27 cellular contexts compared by ENCODE assay signal in the genomic region with DNA sequence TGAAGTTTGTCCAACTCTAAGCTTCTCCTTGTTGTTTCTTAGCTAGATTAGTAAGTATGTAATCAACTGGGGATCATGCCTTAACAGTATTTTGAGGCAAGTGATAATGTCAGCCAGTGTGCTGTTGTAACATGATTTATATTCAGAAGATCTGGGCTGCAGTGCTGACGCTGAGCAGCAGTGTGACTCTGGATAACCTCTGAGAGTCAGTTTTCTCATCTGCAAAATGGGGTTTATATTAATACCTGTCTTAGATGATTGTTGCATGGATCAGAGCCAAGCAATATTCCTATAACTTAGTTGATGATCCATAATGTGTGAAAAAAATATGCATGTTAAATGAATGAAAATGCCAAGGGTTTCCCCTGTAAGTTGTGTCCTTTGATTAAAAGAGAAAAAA.
"Had no signal": no experiment of that assay in that cellular context is flagged by ENCODE, and none has a peak within 500 bp of the region (broad histone marks: within the 10 kb centered on the region; RNA-seq: fewer than 3 reads in every experiment).

No MANE protein-coding gene starts in this region.

- H3K9me3 ChIP-seq: stomach, suprapubic skin, testis, thoracic aorta, thyroid gland, tibial artery, tibial nerve, transverse colon, upper lobe of left lung, upper lobe of right lung, uterus, vagina had no signal

- H3K27ac ChIP-seq: stomach, suprapubic skin, testis, thoracic aorta, thyroid gland, tibial artery, tibial nerve, transverse colon, upper lobe of left lung, upper lobe of right lung, uterus, vagina had no signal

- FAIRE-seq: urothelium cell line had no signal

- H3K4me3 ChIP-seq: stomach, suprapubic skin, testis, thoracic aorta, thyroid gland, tibial artery, tibial nerve, transverse colon, upper lobe of left lung, upper lobe of right lung, uterus, vagina had no signal

- H3K4me1 ChIP-seq: stomach, suprapubic skin, testis, thyroid gland, tibial artery, tibial nerve, transverse colon, upper lobe of left lung, upper lobe of right lung, uterus, vagina had no signal

- ATAC-seq: stimulated activated effector memory CD8-positive, alpha-beta T cell treated with anti-CD3 and anti-CD28 coated beads, Interleukin-12 subunit alpha, Interleukin-12 subunit beta, amount 100 ng/mL, for 72 hours; stimulated activated memory B cell treated with anti-CD40 and anti-IgM and Interleukin-4, amounts not matched to agents 10 μg/mL and 1 μg/mL and 100 μg/mL, for 72 hours; stimulated activated naive B cell treated with anti-CD40 and anti-IgM and Interleukin-4, amounts not matched to agents 10 μg/mL and 1 μg/mL and 100 μg/mL, for 72 hours; stimulated activated naive CD8-positive, alpha-beta T cell treated with anti-CD3 and anti-CD28 coated beads, Interleukin-15, amount 100 ng/mL, for 72 hours; stimulated activated naive CD8-positive, alpha-beta T cell treated with anti-CD3 and anti-CD28 coated beads, Interleukin-15, Interleukin-2, amounts not matched to agents 100 U/mL and 50 U/mL, for 24 hours; upper lobe of right lung had no signal

- DNase-seq: stimulated activated CD4-positive, alpha-beta T cell treated with anti-CD3 and anti-CD28 coated beads, Interleukin-2, amount 100 ng/mL, for 48 hours; stimulated activated CD4-positive, alpha-beta T cell treated with anti-CD3 and anti-CD28 coated beads, Interleukin-4, amount 100 ng/mL, for 1 hour; stimulated activated CD4-positive, alpha-beta T cell treated with anti-CD3 and anti-CD28 coated beads, Interleukin-4, amount 100 ng/mL, for 24 hours; stimulated activated CD4-positive, alpha-beta T cell treated with anti-CD3 and anti-CD28 coated beads, Interleukin-4, amount 100 ng/mL, for 4 hours; stimulated activated CD8-positive, alpha-beta memory T cell treated with anti-CD3 and anti-CD28 coated beads, Interleukin-4, amount 100 ng/mL, for 48 hours; stimulated activated naive B cell treated with anti-CD40 and anti-IgM and Interleukin-4, amounts not matched to agents 10 μg/mL and 1 μg/mL and 100 μg/mL, for 72 hours; stimulated activated naive CD4-positive, alpha-beta T cell; stimulated activated naive CD4-positive, alpha-beta T cell treated with Interleukin-2 at 50 U/mL for 16 hours; stimulated activated naive CD8-positive, alpha-beta T cell treated with anti-CD3 and anti-CD28 coated beads, Interleukin-15, amount 100 ng/mL, for 72 hours; stimulated activated naive CD8-positive, alpha-beta T cell treated with anti-CD3 and anti-CD28 coated beads, Interleukin-15, Interleukin-2, amounts not matched to agents 100 U/mL and 50 U/mL, for 24 hours; stomach; substantia nigra; testis; thyroid gland; tibial artery; transverse colon; trophoblast cell; upper lobe of left lung; upper lobe of right lung; uterus had no signal

- H3K27me3 ChIP-seq: stomach, suprapubic skin, testis, thyroid gland, tibial artery, tibial nerve, transverse colon, upper lobe of left lung, upper lobe of right lung, uterus, vagina had no signal

- H3K36me3 ChIP-seq: stomach, suprapubic skin, thoracic aorta, thyroid gland, tibial artery, transverse colon, upper lobe of left lung, upper lobe of right lung, uterus, vagina had no signal
